Comparison of ENCODE assay signal across 14 cellular contexts in genomic region chr9:69885474-69885929, GRCh38.
DNase-seq lines count a peak whose midpoint lies in the region; ATAC-seq, FAIRE-seq and TF ChIP-seq lines count a peak whose summit lies in the region.
"Had no signal": no experiment of that assay in that cellular context is flagged by ENCODE, and none has a peak within 500 bp of the region (broad histone marks: within the 10 kb centered on the region; RNA-seq: fewer than 3 reads in every experiment).

No MANE protein-coding gene starts in this region.

- H3K4me1 ChIP-seq in A549 (peaks cover 29% of the 10 kb centered on the region), adrenal gland (replicated peaks in 1 of 2) (no peaks in the 10 kb centered on the region)
- H3K4me1 ChIP-seq: Peyer's patch had no signal

- no peaks in the 10 kb centered on the region for H3K27me3 ChIP-seq in adrenal gland
- H3K27me3 ChIP-seq: Peyer's patch, tibial nerve had no signal

- TF ChIP-seq EP300 in A549 (IDR thresholded peaks at IDR 0.05) (peak; percentile 42 to 57; a peak in 3 of 5 replicates), Ishikawa (IDR thresholded peaks at IDR 0.05; ENCODE audit: borderline replicate concordance) (peak; percentile 85)

- H3K9me3 ChIP-seq in A549 (peaks cover 17% of the 10 kb centered on the region), adrenal gland (replicated peaks in 1 of 3) (peaks cover 0 to 4% (median 0%) of the 10 kb centered on the region in 3 donors)
- H3K9me3 ChIP-seq: Peyer's patch had no signal

- TF ChIP-seq POLR2A in A549 (IDR thresholded peaks at IDR 0.05; ENCODE audit: low read length), result no peak
- TF ChIP-seq POLR2A in adrenal gland (IDR thresholded peaks at IDR 0.05), result no peak

- CTCF ChIA-PET in A549 (lab: Yijun Ruan, JAX), result interaction anchor here (1.3 to 2.1 kb wide), 2 partner anchors 11 to 213 kb away, joined by 4 to 11 read pairs; partner anchors contain the start of gene APBA1

- no peaks in the 10 kb centered on the region for H3K36me3 ChIP-seq in adrenal gland (replicated peaks in 1 of 2)
- H3K36me3 ChIP-seq: Peyer's patch, tibial nerve had no signal

- peak overlapping the region; percentile 69 to 72 for H3K27ac ChIP-seq in A549
- no peak overlapping the region for H3K27ac ChIP-seq in adrenal gland
- H3K27ac ChIP-seq: Peyer's patch, skin epidermis, tibial nerve had no signal

- DNase-seq in A549 (ENCODE audit: low read depth in 1 of 2, low spot score in 1 of 2), result peak; percentile 18 to 71
- DNase-seq in astrocyte of the spinal cord (ENCODE audit: low read depth, low spot score), result peak; percentile 69
- DNase-seq in left lobe of liver (ENCODE audit: low spot score), result peak; percentile 51
- no peak for DNase-seq in retina
- no peak for DNase-seq in adrenal gland
- DNase-seq in AML-193 (lab: John Stamatoyannopoulos, UW), result no peak
- no peak for DNase-seq in OCI-M1 (lab: John Stamatoyannopoulos, UW)
- DNase-seq: amniotic stem cell, DND-41, NCI-H2171, Peyer's patch had no signal

- ATAC-seq in A549, result peak; percentile 71 to 87
- ATAC-seq in left lobe of liver, result peak; percentile 95

- WGBS in A549 (ENCODE audit: missing lambda C conversion rate), result 0% methylated on average over 1 of the region's 1 CpG
- 34 to 46% (median 40%) methylated on average over 1 of the region's 1 CpG for WGBS in adrenal gland, 4 donors

- in situ Hi-C loops in astrocyte of the spinal cord (cut with HindIII; ENCODE audit: low sequenced_read_pairs), result no loop called here

- no peak overlapping the region for H3K4me3 ChIP-seq in A549
- H3K4me3 ChIP-seq in astrocyte of the spinal cord (ENCODE audit: low read depth, low read length), result no peak overlapping the region
- H3K4me3 ChIP-seq in adrenal gland, result no peak overlapping the region
- H3K4me3 ChIP-seq: Peyer's patch, skin epidermis, tibial nerve had no signal

- H3K4me2 ChIP-seq in A549, result peak overlapping the region; percentile 65

- TF ChIP-seq RAD21 in A549 (conservative IDR thresholded peaks at IDR 0.05 in 1 of 2, IDR thresholded peaks at IDR 0.05 in 1 of 2), result no peak; a peak in 1 of 5 replicates
- 0 out of 2 replicates have a peak, but pooled peaks have one; percentile 7 for TF ChIP-seq RAD21 in Ishikawa (IDR thresholded peaks at IDR 0.05; ENCODE audit: low read depth)

- peak; percentile 46 for FAIRE-seq in A549 (lab: Jason Lieb, UNC)

- TF ChIP-seq CTCF in A549 (IDR thresholded peaks at IDR 0.05) (no peak), astrocyte of the spinal cord (IDR thresholded peaks at IDR 0.05; ENCODE audit: low read depth, low read length) (no peak), adrenal gland (IDR thresholded peaks at IDR 0.05) (no peak)

- intact Hi-C loops in adrenal gland (cut with DNase I), result no loop called here

- POLR2A ChIA-PET in A549 (lab: Yijun Ruan, JAX), result interaction anchor here (1.2 kb wide), 1 partner anchor 13 kb away, joined by 5 read pairs; no protein-coding TSS in a partner anchor

TF ChIP-seq in A549, 52 proteins besides CTCF, POLR2A, EP300 and RAD21 (continues in another document):
- TF ChIP-seq CBX8 (IDR thresholded peaks at IDR 0.05), result no peak
- TF ChIP-seq JUNB (IDR thresholded peaks at IDR 0.05), result peak; percentile 47; the same call in 1 of the 2 replicates
- TF ChIP-seq FOXS1 (CRISPR knock-in tag; IDR thresholded peaks at IDR 0.05), result no peak
- TF ChIP-seq CEBPB (IDR thresholded peaks at IDR 0.05), result peak; percentile 30 to 79; a peak in 2 of 4 replicates
- no peak for TF ChIP-seq ZNF302 (CRISPR knock-in tag; IDR thresholded peaks at IDR 0.05)
- no peak for TF ChIP-seq E2F6 (IDR thresholded peaks at IDR 0.05; ENCODE audit: borderline replicate concordance, low read depth)
- peak; percentile 49 to 71; a peak in 3 of 5 replicates for TF ChIP-seq JUN (IDR thresholded peaks at IDR 0.05)
- TF ChIP-seq SMC3 (IDR thresholded peaks at IDR 0.05), result peak; percentile 14; the same call in 1 of the 3 replicates
- no peak for TF ChIP-seq ZFP36 (IDR thresholded peaks at IDR 0.05; ENCODE audit: borderline replicate concordance, partially characterized antibody)
- TF ChIP-seq ELK1 (IDR thresholded peaks at IDR 0.05; ENCODE audit: low read depth, low read length), result no peak
- TF ChIP-seq USF2 (IDR thresholded peaks at IDR 0.05), result no peak

TF ChIP-seq in Ishikawa, 13 proteins besides CTCF, POLR2A, EP300 and RAD21:
- TF ChIP-seq CREB1 (IDR thresholded peaks at IDR 0.05; ENCODE audit: low read depth) (no peak), EGR1 (IDR thresholded peaks at IDR 0.05) (no peak), TCF12 (IDR thresholded peaks at IDR 0.05; ENCODE audit: low read depth) (peak; percentile 91), MAX (IDR thresholded peaks at IDR 0.05) (no peak), ZBTB7A (IDR thresholded peaks at IDR 0.05; ENCODE audit: low read depth) (no peak), REST (IDR thresholded peaks at IDR 0.05; ENCODE audit: low read depth) (no peak), YY1 (IDR thresholded peaks at IDR 0.05; ENCODE audit: low read depth) (no peak), TEAD4 (IDR thresholded peaks at IDR 0.05) (peak; percentile 98), FOXM1 (IDR thresholded peaks at IDR 0.05; ENCODE audit: borderline replicate concordance, low read depth) (peak; percentile 70), USF1 (IDR thresholded peaks at IDR 0.05) (no peak; the same call in 1 of the 2 replicates), TAF1 (IDR thresholded peaks at IDR 0.05; ENCODE audit: low read depth) (no peak), NFIC (IDR thresholded peaks at IDR 0.05) (peak; percentile 89), CEBPB (IDR thresholded peaks at IDR 0.05) (peak; percentile 78)

Comparison
In these comparisons a context has a peak if more than half of its experiments do, and no peak if none do; other contexts are left out.
1. DNase-seq: peak in A549 (2 of 2), astrocyte of the spinal cord (single experiment) and left lobe of liver (single experiment); none in retina (single experiment), adrenal gland (0 of 7), AML-193 (0 of 2) and OCI-M1 (single experiment).
2. H3K27ac ChIP-seq: peak in A549 (2 of 2); none in adrenal gland (0 of 5).